ENCODE assay signal across 24 cellular contexts in the genomic region with DNA sequence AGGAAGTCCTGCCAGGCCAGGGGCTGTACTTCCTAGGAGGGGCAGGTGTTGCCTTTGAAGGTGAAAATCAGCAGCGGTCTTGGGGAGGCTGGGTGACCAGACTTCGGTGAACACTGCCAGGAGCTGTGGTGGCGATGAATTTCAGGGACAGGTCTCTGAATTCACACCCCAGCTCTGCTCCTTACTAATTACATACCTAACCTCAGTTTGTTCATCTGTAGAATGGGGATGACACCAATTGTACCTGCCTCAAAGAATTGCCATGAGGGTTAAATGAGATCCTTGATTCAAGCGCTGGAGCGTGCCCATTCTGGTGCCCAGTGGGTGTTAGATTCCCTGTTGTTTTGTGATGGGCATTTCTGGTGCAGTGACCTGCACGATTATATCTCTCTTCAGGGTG.
"Had no signal": no experiment of that assay in that cellular context is flagged by ENCODE, and none has a peak within 500 bp of the region (broad histone marks: within the 10 kb centered on the region; RNA-seq: fewer than 3 reads in every experiment).

No MANE protein-coding gene starts in this region.

- H3K9me3 Mint-ChIP-seq: IgD-negative memory B cell had no signal

- H3K27me3 ChIP-seq: Peyer's patch had no signal

- H3K4me1 ChIP-seq: Peyer's patch, SJSA1 had no signal

- DNase-seq: Karpas-422, KG1, MG63, NCI-H1092, NCI-H1105 treated with DMSO at 0.1 percent for 48 hours, NCI-H1417 treated with DMSO at 0.1 percent for 48 hours, NCI-H146, NCI-H1694 treated with DMSO at 0.1 percent for 48 hours, NCI-H1930, NCI-H2081, NCI-H2107, NCI-H226, NCI-H446, NCI-H510A, NCI-H524 treated with DMSO at 0.1 percent for 48 hours, NCI-H69, NCI-H774, PC-3, Peyer's patch, Right ventricle myocardium superior, SIG-M5 had no signal

- H3K4me1 Mint-ChIP-seq: IgD-negative memory B cell had no signal

- H3K27ac ChIP-seq: Peyer's patch, SJSA1, SK-N-MC had no signal

- ATAC-seq: PC-3 had no signal

- H3K4me3 Mint-ChIP-seq: IgD-negative memory B cell had no signal

- H3K36me3 ChIP-seq: MG63, SJSA1 had no signal

- H3K36me3 Mint-ChIP-seq: IgD-negative memory B cell had no signal

- H3K27ac Mint-ChIP-seq: IgD-negative memory B cell had no signal

- H3K4me3 ChIP-seq: MG63, Peyer's patch, SJSA1, SK-N-MC had no signal

- H3K9me3 ChIP-seq: MG63, Peyer's patch, SJSA1 had no signal
